29 cellular contexts compared by ENCODE assay signal in the genomic region with DNA sequence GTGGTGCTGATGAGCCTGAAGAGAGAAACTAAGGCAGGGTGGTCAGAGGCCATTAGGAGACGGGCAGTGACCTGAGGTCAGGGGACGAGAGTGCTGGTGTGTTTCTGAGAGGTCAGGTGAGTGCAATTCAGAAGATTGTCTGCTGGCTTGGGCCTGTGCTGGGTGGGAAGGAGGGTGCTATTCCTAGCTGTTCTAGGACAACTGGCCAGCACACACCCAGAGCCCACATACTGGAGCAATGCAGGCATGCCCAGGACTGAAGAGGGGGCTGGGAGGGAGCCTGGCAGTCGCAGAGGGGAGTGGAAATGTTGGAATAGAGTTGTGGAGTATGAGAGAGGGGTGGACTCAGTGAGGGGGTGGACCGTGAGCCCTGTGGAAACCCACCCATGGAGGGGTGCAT.
"Had no signal": no experiment of that assay in that cellular context is flagged by ENCODE, and none has a peak within 500 bp of the region (broad histone marks: within the 10 kb centered on the region; RNA-seq: fewer than 3 reads in every experiment).

No MANE protein-coding gene starts in this region.

- H3K9me3 ChIP-seq: adrenal gland, body of pancreas, gastroesophageal sphincter, testis, transverse colon, uterus had no signal

- H3K27ac ChIP-seq: adrenal gland, body of pancreas, coronary artery, dorsolateral prefrontal cortex, gastroesophageal sphincter, testis, transverse colon, uterus, VCaP had no signal

- H3K4me3 ChIP-seq: adrenal gland, body of pancreas, coronary artery, dorsolateral prefrontal cortex, gastroesophageal sphincter, lung, testis, transverse colon, uterus had no signal

- H3K4me1 Mint-ChIP-seq: activated naive CD8-positive, alpha-beta T cell treated with anti-CD3 and anti-CD28 coated beads for 36 hours; neural crest cell had no signal

- ATAC-seq: body of pancreas; effector memory CD8-positive, alpha-beta T cell; gastroesophageal sphincter; left lobe of liver; stimulated activated naive CD8-positive, alpha-beta T cell treated with anti-CD3 and anti-CD28 coated beads, Interleukin-15, Interleukin-2, amounts not matched to agents 100 U/mL and 50 U/mL, for 24 hours had no signal

- H3K9me3 Mint-ChIP-seq: activated naive CD8-positive, alpha-beta T cell treated with anti-CD3 and anti-CD28 coated beads for 36 hours; effector memory CD8-positive, alpha-beta T cell; neural crest cell; T-helper 1 cell treated with Interleukin-12 subunit alpha and Interleukin-12 subunit beta and Interleukin-4 antibody, amounts not matched to agents 30 μg/mL and 1 μg/mL, for 36 hours had no signal

- H3K27me3 ChIP-seq: adrenal gland, body of pancreas, dorsolateral prefrontal cortex, gastroesophageal sphincter, testis, uterus had no signal

- H3K4me1 ChIP-seq: adrenal gland, body of pancreas, gastroesophageal sphincter, testis, transverse colon, uterus had no signal

- H3K36me3 Mint-ChIP-seq: activated naive CD8-positive, alpha-beta T cell treated with anti-CD3 and anti-CD28 coated beads for 36 hours had no signal

- H3K27ac Mint-ChIP-seq: activated naive CD8-positive, alpha-beta T cell treated with anti-CD3 and anti-CD28 coated beads for 36 hours; effector memory CD8-positive, alpha-beta T cell; T-helper 1 cell treated with Interleukin-12 subunit alpha and Interleukin-12 subunit beta and Interleukin-4 antibody, amounts not matched to agents 30 μg/mL and 1 μg/mL, for 36 hours had no signal

- H3K4me3 Mint-ChIP-seq: activated naive CD8-positive, alpha-beta T cell treated with anti-CD3 and anti-CD28 coated beads for 36 hours; effector memory CD8-positive, alpha-beta T cell; neural crest cell; T-helper 1 cell treated with Interleukin-12 subunit alpha and Interleukin-12 subunit beta and Interleukin-4 antibody, amounts not matched to agents 30 μg/mL and 1 μg/mL, for 36 hours had no signal

- DNase-seq: activated CD4-positive, alpha-beta T cell treated with anti-CD3 and anti-CD28 coated beads for 4 hours; activated CD4-positive, alpha-beta T cell treated with anti-CD3 and anti-CD28 coated beads, Interleukin-2, amount 50 U/mL, for 4 hours; activated CD8-positive, alpha-beta memory T cell treated with anti-CD3 and anti-CD28 coated beads for 24 hours; activated effector memory CD4-positive, alpha-beta T cell treated with Interleukin-2 at 50 U/mL for 16 hours; activated naive CD4-positive, alpha-beta T cell treated with Interleukin-2 at 50 U/mL for 16 hours; activated naive CD8-positive, alpha-beta T cell treated with anti-CD3 and anti-CD28 coated beads for 36 hours; adrenal gland; aorta; body of pancreas; cerebellar nuclear complex; dorsolateral prefrontal cortex; effector memory CD8-positive, alpha-beta T cell; mesendoderm; occipital lobe; stimulated activated CD4-positive, alpha-beta T cell treated with anti-CD3 and anti-CD28 coated beads, Interleukin-15, amount 100 ng/mL, for 24 hours; stimulated activated CD4-positive, alpha-beta T cell treated with anti-CD3 and anti-CD28 coated beads, Interleukin-2, amount 100 ng/mL, for 24 hours; stimulated activated naive CD8-positive, alpha-beta T cell treated with anti-CD3 and anti-CD28 coated beads, Interleukin-15, Interleukin-2, amounts not matched to agents 100 U/mL and 50 U/mL, for 24 hours; SW 1271; T-helper 9 cell; testis; transverse colon; uterus had no signal

- H3K36me3 ChIP-seq: adrenal gland, gastroesophageal sphincter, transverse colon, uterus had no signal
